In the genomic region with DNA sequence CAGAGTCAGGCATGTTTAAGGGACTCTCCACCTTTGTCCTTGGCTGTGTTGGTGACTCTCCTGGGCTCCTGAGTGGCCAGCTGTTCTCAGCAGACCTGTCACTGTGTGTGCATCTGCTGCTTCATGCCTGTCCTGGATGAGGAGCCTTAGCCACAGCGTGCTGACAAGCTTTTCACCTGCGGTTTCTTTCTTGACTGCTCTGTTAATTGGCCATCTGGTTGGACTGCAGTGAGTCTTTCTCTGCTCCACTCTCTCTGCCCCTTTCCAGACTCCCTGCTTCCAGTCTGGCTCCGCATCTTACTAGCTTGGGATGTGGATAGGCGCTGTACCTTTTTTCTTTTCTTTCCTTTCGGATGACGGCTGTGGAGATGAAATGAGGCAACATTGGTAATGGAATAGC, we compare ENCODE assay signal across 18 cellular contexts. TPM values are rescaled to one million over a fixed set of nuclear protein-coding genes. Genes with fewer than 3 reads are reported as not detected.
DNase-seq lines count a peak whose midpoint lies in the region; ATAC-seq and TF ChIP-seq lines count a peak whose summit lies in the region.
"Had no signal": no experiment of that assay in that cellular context is flagged by ENCODE, and none has a peak within 500 bp of the region (broad histone marks: within the 10 kb centered on the region; RNA-seq: fewer than 3 reads in every experiment).

No MANE protein-coding gene starts in this region.

- no peak for TF ChIP-seq CTCF in MCF 10A (IDR thresholded peaks at IDR 0.05; ENCODE audit: unreplicated experiment)
- no peak for TF ChIP-seq CTCF in breast epithelium (IDR thresholded peaks at IDR 0.05)

- CTCF ChIA-PET in MCF 10A (lab: Yijun Ruan, JAX) = interaction anchor here (0.8 to 2.1 kb wide), 2 partner anchors 143 to 166 kb away, joined by 3 to 7 read pairs; no protein-coding TSS in a partner anchor

- H3K27ac ChIP-seq in breast epithelium = no peak overlapping the region
- H3K27ac ChIP-seq: KMS-11, SJCRH30 had no signal

- no peaks in the 10 kb centered on the region for H3K27me3 ChIP-seq in breast epithelium
- H3K27me3 ChIP-seq: SJCRH30 had no signal

- no peak for TF ChIP-seq POLR2A in breast epithelium (IDR thresholded peaks at IDR 0.05)

- peaks cover 22% of the 10 kb centered on the region for H3K36me3 Mint-ChIP-seq in MCF 10A (ENCODE audit: insufficient read depth, unreplicated experiment)
- H3K36me3 Mint-ChIP-seq in activated T-helper 17 cell treated with anti-CD3 and anti-CD28 coated beads, Interleukin-2, amount 50 U/mL, for 72 hours (ENCODE audit: low read depth) = peaks cover 12% of the 10 kb centered on the region

- H3K27ac Mint-ChIP-seq in MCF 10A (ENCODE audit: low read depth, unreplicated experiment) = peak overlapping the region; percentile 31
- H3K27ac Mint-ChIP-seq in activated T-helper 17 cell treated with anti-CD3 and anti-CD28 coated beads, Interleukin-2, amount 50 U/mL, for 72 hours = peak overlapping the region; percentile 50
- H3K27ac Mint-ChIP-seq: T-cell had no signal

- intact Hi-C loops in MCF 10A (cut with micrococcal nuclease) = no loop called here
- intact Hi-C loops in breast epithelium (cut with DNase I; ENCODE audit: low total_unique reads) = no loop called here

- no peaks in the 10 kb centered on the region for H3K27me3 Mint-ChIP-seq in MCF 10A (ENCODE audit: insufficient read depth, unreplicated experiment)
- no peaks in the 10 kb centered on the region for H3K27me3 Mint-ChIP-seq in activated T-helper 17 cell treated with anti-CD3 and anti-CD28 coated beads, Interleukin-2, amount 50 U/mL, for 72 hours
- H3K27me3 Mint-ChIP-seq: T-cell had no signal

- ATAC-seq in activated T-helper 17 cell treated with anti-CD3 and anti-CD28 coated beads, Interleukin-2, amount 50 U/mL, for 72 hours (replicated peaks) = no peak
- no peak for ATAC-seq in HG03342 (IDR thresholded peaks at IDR 0.05; ENCODE audit: unreplicated experiment)
- ATAC-seq in GM21786 (IDR thresholded peaks at IDR 0.05; ENCODE audit: unreplicated experiment) = no peak
- ATAC-seq: T-cell had no signal

- no peaks in the 10 kb centered on the region for H3K4me1 ChIP-seq in breast epithelium
- H3K4me1 ChIP-seq: SJCRH30 had no signal

- no peaks in the 10 kb centered on the region for H3K36me3 ChIP-seq in breast epithelium

- DNase-seq in MCF 10A (ENCODE audit: unreplicated experiment) (no peak), breast epithelium (ENCODE audit: low spot score in 2 of 2) (no peak), left kidney (ENCODE audit: low read depth, low spot score) (peak; percentile 8), OCI-M1 (lab: John Stamatoyannopoulos, UW) (no peak)
- DNase-seq: AML-193, EL, GOT3, HCEC 1CT, IMR-90, NCI-H1105, NCI-H446 treated with DMSO at 0.1 percent for 48 hours, NCI-H774, SJCRH30, T-cell had no signal

- H3K9me3 Mint-ChIP-seq in MCF 10A (ENCODE audit: unreplicated experiment) = no peaks in the 10 kb centered on the region
- H3K9me3 Mint-ChIP-seq in activated T-helper 17 cell treated with anti-CD3 and anti-CD28 coated beads, Interleukin-2, amount 50 U/mL, for 72 hours = no peaks in the 10 kb centered on the region
- H3K9me3 Mint-ChIP-seq: T-cell had no signal

- BruUV-seq in MCF 10A (replicated peaks; lab: Mats Ljungman, UMichigan) = no TSS peak

- H3K4me1 Mint-ChIP-seq in MCF 10A (ENCODE audit: insufficient read depth, unreplicated experiment) = no peaks in the 10 kb centered on the region
- no peaks in the 10 kb centered on the region for H3K4me1 Mint-ChIP-seq in activated T-helper 17 cell treated with anti-CD3 and anti-CD28 coated beads, Interleukin-2, amount 50 U/mL, for 72 hours

- no peak overlapping the region for H3K4me3 Mint-ChIP-seq in MCF 10A (ENCODE audit: unreplicated experiment)
- no peak overlapping the region for H3K4me3 Mint-ChIP-seq in activated T-helper 17 cell treated with anti-CD3 and anti-CD28 coated beads, Interleukin-2, amount 50 U/mL, for 72 hours
- H3K4me3 Mint-ChIP-seq: T-cell had no signal

- H3K4me3 ChIP-seq in breast epithelium = no peak overlapping the region
- H3K4me3 ChIP-seq: SJCRH30 had no signal

- no peaks in the 10 kb centered on the region for H3K9me3 ChIP-seq in breast epithelium
- H3K9me3 ChIP-seq: SJCRH30 had no signal

- POLR2A ChIA-PET in MCF 10A (lab: Yijun Ruan, JAX) = no interaction called here

RNA-seq across cellular contexts. Expression of gene POLR1D, which starts 38.8 kb away (rescaled TPM):
- total RNA-seq in MCF 10A (2022) = 123 and 146 TPM in 2 replicates
- 100 to 1,000 TPM; 103 to 130 (median 115) TPM for total RNA-seq in breast epithelium
- total RNA-seq in activated T-helper 17 cell treated with anti-CD3 and anti-CD28 coated beads, Interleukin-2, amount 50 U/mL, for 72 hours = 100 to 1,000 TPM; 128 to 138 TPM

RNA-seq across cellular contexts. Expression of gene LNX2, which starts 40.2 kb away (rescaled TPM):
- 12.3 and 15.6 TPM in 2 replicates for total RNA-seq in MCF 10A (2022)
- 10 to 100 TPM in 2 of 3 donors, 1 to 10 TPM in 1; 5.9 to 19.3 (median 19.2) TPM for total RNA-seq in breast epithelium
- 1 to 10 TPM; 4.1 TPM for total RNA-seq in activated T-helper 17 cell treated with anti-CD3 and anti-CD28 coated beads, Interleukin-2, amount 50 U/mL, for 72 hours
